Comparison of ENCODE assay signal across 18 cellular contexts in genomic region chr10:94052901-94053638, GRCh38. TPM values are rescaled to one million over a fixed set of nuclear protein-coding genes. Genes with fewer than 3 reads are reported as not detected.
"Had no signal": no experiment of that assay in that cellular context is flagged by ENCODE, and none has a peak within 500 bp of the region (broad histone marks: within the 10 kb centered on the region; RNA-seq: fewer than 3 reads in every experiment).

No MANE protein-coding gene starts in this region.

- DNase-seq: activated CD4-positive, alpha-beta T cell treated with anti-CD3 and anti-CD28 coated beads for 48 hours; activated CD8-positive, alpha-beta memory T cell treated with anti-CD3 and anti-CD28 coated beads, Interleukin-2, amount 50 U/mL, for 48 hours; activated CD8-positive, alpha-beta T cell treated with anti-CD3 and anti-CD28 coated beads, Interleukin-2, amount 10 ng/mL, durations not matched to agents 7 days and 5 days; activated naive CD4-positive, alpha-beta T cell treated with anti-CD3 and anti-CD28 coated beads for 36 hours; central memory CD4-positive, alpha-beta T cell; effector memory CD8-positive, alpha-beta T cell; erythroblast; natural killer cell; psoas muscle; sigmoid colon; stimulated activated CD4-positive, alpha-beta T cell treated with anti-CD3 and anti-CD28 coated beads, Interleukin-2, amount 100 ng/mL, for 48 hours; stimulated activated naive CD8-positive, alpha-beta T cell treated with anti-CD3 and anti-CD28 coated beads, Interleukin-15, Interleukin-2, amounts not matched to agents 100 U/mL and 50 U/mL, for 24 hours; T-helper 1 cell; WERI-Rb-1 had no signal

- H3K27ac ChIP-seq: coronary artery, psoas muscle, sigmoid colon, thoracic aorta, WERI-Rb-1 had no signal

- ATAC-seq: activated CD8-positive, alpha-beta T cell treated with anti-CD3 and anti-CD28 coated beads, Interleukin-2, amount 10 ng/mL, durations not matched to agents 7 days and 5 days; effector memory CD8-positive, alpha-beta T cell; natural killer cell; psoas muscle; stimulated activated naive CD8-positive, alpha-beta T cell treated with anti-CD3 and anti-CD28 coated beads, Interleukin-15, Interleukin-2, amounts not matched to agents 100 U/mL and 50 U/mL, for 24 hours had no signal

- H3K9me3 ChIP-seq: psoas muscle, sigmoid colon, thoracic aorta had no signal

- H3K36me3 Mint-ChIP-seq: natural killer cell had no signal

- H3K4me1 Mint-ChIP-seq: natural killer cell had no signal

- H3K27ac Mint-ChIP-seq: activated CD8-positive, alpha-beta T cell treated with anti-CD3 and anti-CD28 coated beads, Interleukin-2, amount 10 ng/mL, durations not matched to agents 7 days and 5 days; activated naive CD4-positive, alpha-beta T cell treated with anti-CD3 and anti-CD28 coated beads for 36 hours; activated T-helper 1 cell treated with anti-CD3 and anti-CD28 coated beads, Interleukin-12 subunit alpha, Interleukin-12 subunit beta, Interleukin-2, Interleukin-4 antibody, amounts not matched to agents 30 ng/mL and 10 ng/mL and 1 ng/mL, durations not matched to agents 14 hours and 24 hours and 36 hours; effector memory CD8-positive, alpha-beta T cell; natural killer cell had no signal

- H3K4me3 Mint-ChIP-seq: activated CD8-positive, alpha-beta T cell treated with anti-CD3 and anti-CD28 coated beads, Interleukin-2, amount 10 ng/mL, durations not matched to agents 7 days and 5 days; activated naive CD4-positive, alpha-beta T cell treated with anti-CD3 and anti-CD28 coated beads for 36 hours; activated T-helper 1 cell treated with anti-CD3 and anti-CD28 coated beads, Interleukin-12 subunit alpha, Interleukin-12 subunit beta, Interleukin-2, Interleukin-4 antibody, amounts not matched to agents 30 ng/mL and 10 ng/mL and 1 ng/mL, durations not matched to agents 14 hours and 24 hours and 36 hours; effector memory CD8-positive, alpha-beta T cell; natural killer cell had no signal

- H3K27me3 ChIP-seq: sigmoid colon had no signal

- H3K4me3 ChIP-seq: coronary artery, psoas muscle, sigmoid colon, thoracic aorta had no signal

- H3K9me3 Mint-ChIP-seq: activated naive CD4-positive, alpha-beta T cell treated with anti-CD3 and anti-CD28 coated beads for 36 hours; activated T-helper 1 cell treated with anti-CD3 and anti-CD28 coated beads, Interleukin-12 subunit alpha, Interleukin-12 subunit beta, Interleukin-2, Interleukin-4 antibody, amounts not matched to agents 30 ng/mL and 10 ng/mL and 1 ng/mL, durations not matched to agents 14 hours and 24 hours and 36 hours; natural killer cell had no signal

- H3K36me3 ChIP-seq: sigmoid colon, thoracic aorta, WERI-Rb-1 had no signal

RNA-seq across cellular contexts. Expression of gene PLCE1, which starts 59.3 kb away (rescaled TPM):
- total RNA-seq: activated CD8-positive, alpha-beta T cell treated with anti-CD3 and anti-CD28 coated beads, Interleukin-2, amount 10 ng/mL, durations not matched to agents 7 days and 5 days; activated T-helper 1 cell treated with anti-CD3 and anti-CD28 coated beads, Interleukin-12 subunit alpha, Interleukin-12 subunit beta, Interleukin-2, Interleukin-4 antibody, amounts not matched to agents 30 ng/mL and 10 ng/mL and 1 ng/mL, durations not matched to agents 14 hours and 24 hours and 36 hours; mononuclear cell; natural killer cell had no signal
